In genomic region chr3:165339753-165340152, GRCh38 we compare ENCODE assay signal across 11 cellular contexts.
DNase-seq lines count a peak whose midpoint lies in the region; ATAC-seq, FAIRE-seq and TF ChIP-seq lines count a peak whose summit lies in the region.
"Had no signal": no experiment of that assay in that cellular context is flagged by ENCODE, and none has a peak within 500 bp of the region (broad histone marks: within the 10 kb centered on the region; RNA-seq: fewer than 3 reads in every experiment).

No MANE protein-coding gene starts in this region.

- no peaks in the 10 kb centered on the region for H3K27me3 ChIP-seq in HCT116 (ENCODE audit: insufficient read depth, low read length)

- POLR2A ChIA-PET in HCT116 (lab: Charles Lee): no interaction called here

- H3K27ac ChIP-seq in HCT116 (ENCODE audit: low read depth, low read length) (no peak overlapping the region), SK-N-MC (no peak overlapping the region)

- no peak overlapping the region for H3K4me3 Mint-ChIP-seq in Calu3 (ENCODE audit: low read depth, unreplicated experiment)
- H3K4me3 Mint-ChIP-seq: activated naive CD8-positive, alpha-beta T cell; WTC11 had no signal

- H3K4me1 ChIP-seq in HCT116 (ENCODE audit: control insufficient read depth in 1 of 2, insufficient read depth in 2 of 2, low read length in 2 of 2): no peaks in the 10 kb centered on the region

- TF ChIP-seq CTCF in Calu3 (IDR thresholded peaks at IDR 0.05; ENCODE audit: unreplicated experiment): peak; percentile 36
- peak; percentile 33 to 61 (median 38); a peak in 5 of 6 replicates for TF ChIP-seq CTCF in HCT116 (IDR thresholded peaks at IDR 0.05 in 2 of 3, conservative IDR thresholded peaks at IDR 0.05 in 1 of 3; ENCODE audit: borderline replicate concordance in 1 of 3, insufficient read depth in 1 of 3, low read depth in 2 of 3, low read length in 2 of 3)

- H3K27me3 Mint-ChIP-seq in Calu3 (ENCODE audit: unreplicated experiment): no peaks in the 10 kb centered on the region
- H3K27me3 Mint-ChIP-seq: activated naive CD8-positive, alpha-beta T cell had no signal

- H3K4me2 ChIP-seq in HCT116 (ENCODE audit: low read length): no peak overlapping the region

- TF ChIP-seq RAD21 in HCT116 (IDR thresholded peaks at IDR 0.05; ENCODE audit: low read depth): peak; percentile 78

- in situ Hi-C loops in KBM-7 (cut with MboI; ENCODE audit: low pct_unique_long_range_greater_than_20kb, low sequenced_read_pairs): no loop called here

- H3K9me3 Mint-ChIP-seq in Calu3 (ENCODE audit: low read depth, unreplicated experiment): no peaks in the 10 kb centered on the region

- no peaks in the 10 kb centered on the region for H4K20me1 ChIP-seq in HCT116 (ENCODE audit: insufficient read depth)

- H3K9me3 ChIP-seq in HCT116 (ENCODE audit: control insufficient read depth in 1 of 2, insufficient read depth in 1 of 2, low read depth in 1 of 2, low read length in 2 of 2): no peaks in the 10 kb centered on the region
- no peaks in the 10 kb centered on the region for H3K9me3 ChIP-seq in SK-N-MC (ENCODE audit: low read depth, low read length)
- H3K9me3 ChIP-seq: mucosa of descending colon had no signal

- BruUV-seq in Calu3 (replicated peaks; lab: Mats Ljungman, UMichigan) (no TSS peak), HCT116 (replicated peaks; lab: Mats Ljungman, UMichigan) (no TSS peak)

- H3K79me2 ChIP-seq in HCT116 (ENCODE audit: insufficient read depth, low read length): no peaks in the 10 kb centered on the region

- intact Hi-C loops in Calu3 (cut with micrococcal nuclease; ENCODE audit: unreplicated experiment) (loop anchor here (5.0 kb wide), 3 partner anchors 513 to 1693 kb away; no protein-coding TSS in a partner anchor), HCT116 (cut with micrococcal nuclease) (loop anchor here (10.0 kb wide), 1 partner anchor 1695 kb away; no protein-coding TSS in a partner anchor)

- H3K36me3 ChIP-seq in HCT116 (ENCODE audit: control insufficient read depth in 1 of 2, insufficient read depth in 2 of 2, low read length in 2 of 2): no peaks in the 10 kb centered on the region
- H3K36me3 ChIP-seq in SK-N-MC (ENCODE audit: insufficient read depth, low read length): no peaks in the 10 kb centered on the region

- CTCF ChIA-PET in Calu3 (lab: Charles Lee) (interaction anchor here (0.6 to 1.3 kb wide), 4 partner anchors 497 to 1143 kb away, joined by 3 to 5 read pairs (median 3); partner anchors contain the start of gene BCHE), HCT116 (lab: Charles Lee) (interaction anchor here (0.6 to 1.6 kb wide), 10 partner anchors 9 to 1693 kb away, joined by 3 to 9 read pairs (median 4); no protein-coding TSS in a partner anchor)

- peak; percentile 97 for FAIRE-seq in islet of Langerhans (lab: Jason Lieb, UNC)

- H3K36me3 Mint-ChIP-seq in Calu3 (ENCODE audit: insufficient read depth, unreplicated experiment): no peaks in the 10 kb centered on the region
- H3K36me3 Mint-ChIP-seq: activated naive CD8-positive, alpha-beta T cell had no signal

- H3K9ac ChIP-seq in HCT116 (ENCODE audit: low read length) (no peak overlapping the region), SK-N-MC (ENCODE audit: insufficient read length) (no peak overlapping the region)

- H3K27ac Mint-ChIP-seq in Calu3 (ENCODE audit: unreplicated experiment): no peak overlapping the region
- H3K27ac Mint-ChIP-seq: activated naive CD8-positive, alpha-beta T cell; WTC11 had no signal

- no peak overlapping the region for H2AFZ ChIP-seq in HCT116 (ENCODE audit: low read depth, low read length, poor library complexity, severe bottlenecking)

- no peaks in the 10 kb centered on the region for H3K9me2 ChIP-seq in HCT116 (ENCODE audit: insufficient read depth)

- 0 out of 2 replicates have a peak, but pooled peaks have one; percentile 42 for ATAC-seq in HCT116
- ATAC-seq in GM21447 (IDR thresholded peaks at IDR 0.05; ENCODE audit: unreplicated experiment): no peak
- ATAC-seq: mucosa of descending colon, WTC11 had no signal

- H3K4me3 ChIP-seq in HCT116 (replicated peaks in 1 of 2; ENCODE audit: low read depth in 1 of 2, low read length in 2 of 2) (no peak overlapping the region), SK-N-MC (no peak overlapping the region)
- H3K4me3 ChIP-seq: mucosa of descending colon had no signal

- RAD21 ChIA-PET in HCT116 (lab: Charles Lee; ENCODE audit: low non-redundant PET in 1 of 2, low total read pairs in 2 of 2, uncharacterized antibody in 2 of 2, unreplicated experiment in 2 of 2): no interaction called here

- H3K4me1 Mint-ChIP-seq in Calu3 (ENCODE audit: low read depth, unreplicated experiment): no peaks in the 10 kb centered on the region

- DNase-seq in Calu3: peak; percentile 14
- peak; percentile 21 for DNase-seq in HCT116 (ENCODE audit: low read depth, low spot score)
- peak; percentile 44 for DNase-seq in SK-N-MC (ENCODE audit: low read depth, low spot score)
- no peak for DNase-seq in KBM-7
- no peak for DNase-seq in activated CD4-positive, alpha-beta T cell treated with anti-CD3 and anti-CD28 coated beads, Interleukin-2, amount 50 U/mL, for 1 hour
- no peak for DNase-seq in CD1c-positive myeloid dendritic cell (ENCODE audit: extremely low spot score)

- no peak for TF ChIP-seq POLR2A in HCT116 (IDR thresholded peaks at IDR 0.05; ENCODE audit: borderline replicate concordance, extremely low read depth, insufficient read depth, insufficient read length)

TF ChIP-seq in HCT116, 20 proteins besides CTCF, POLR2A, EP300 and RAD21:
- TF ChIP-seq ATF3 (IDR thresholded peaks at IDR 0.05) (no peak), ZBTB33 (IDR thresholded peaks at IDR 0.05; ENCODE audit: extremely low read depth, insufficient replicate concordance, low read length) (no peak), SIN3A (IDR thresholded peaks at IDR 0.05; ENCODE audit: low read depth) (no peak), REST (IDR thresholded peaks at IDR 0.05; ENCODE audit: low read depth) (no peak), CEBPB (IDR thresholded peaks at IDR 0.05; ENCODE audit: low read depth) (no peak), EZH2phosphoT487 (IDR thresholded peaks at IDR 0.05; ENCODE audit: borderline replicate concordance) (no peak), EGR1 (IDR thresholded peaks at IDR 0.05; ENCODE audit: low read depth) (no peak), ZFX (IDR thresholded peaks at IDR 0.05) (no peak), MAX (IDR thresholded peaks at IDR 0.05) (no peak), JUND (IDR thresholded peaks at IDR 0.05) (no peak), TCF7L2 (IDR thresholded peaks at IDR 0.05; ENCODE audit: borderline replicate concordance, extremely low read depth, insufficient read depth, insufficient read length) (no peak), CBX3 (IDR thresholded peaks at IDR 0.05; ENCODE audit: low read depth) (no peak)

Comparison
In these comparisons a context has a peak if more than half of its experiments do, and no peak if none do; other contexts are left out.
1. DNase-seq: peak in Calu3 (single experiment), HCT116 (single experiment) and SK-N-MC (single experiment); none in KBM-7 (single experiment), activated CD4-positive, alpha-beta T cell treated with anti-CD3 and anti-CD28 coated beads, Interleukin-2, amount 50 U/mL, for 1 hour (single experiment) and CD1c-positive myeloid dendritic cell (single experiment).